8 cellular contexts compared by ENCODE assay signal in genomic region chr1:2229921-2230700, GRCh38. TPM values are rescaled to one million over a fixed set of nuclear protein-coding genes. Genes with fewer than 3 reads are reported as not detected.
A peak's percentile ranks its signal among the peaks of the same experiment; 100 is the strongest.
DNase-seq lines count a peak whose midpoint lies in the region; FAIRE-seq and TF ChIP-seq lines count a peak whose summit lies in the region.

No MANE protein-coding gene starts in this region.

- no peak for TF ChIP-seq CTCF in endodermal cell (conservative IDR thresholded peaks at IDR 0.05)

- H3K36me3 ChIP-seq in SK-N-MC (ENCODE audit: insufficient read depth, low read length) (no peaks in the 10 kb centered on the region), endodermal cell (ENCODE audit: control insufficient read depth, insufficient read depth, low read length) (peaks cover 3% of the 10 kb centered on the region), muscle layer of colon (ENCODE audit: insufficient read depth, low read length) (no peaks in the 10 kb centered on the region)

- H3K4me3 Mint-ChIP-seq in endodermal cell: peak overlapping the region; percentile 93

- H3K4me1 Mint-ChIP-seq in endodermal cell: peaks cover 38% of the 10 kb centered on the region

- FAIRE-seq in H54 (lab: Jason Lieb, UNC): no peak

- no peaks in the 10 kb centered on the region for H3K27me3 Mint-ChIP-seq in endodermal cell (ENCODE audit: insufficient read depth)

- peak; percentile 46 for DNase-seq in GM03348 (ENCODE audit: low spot score)
- no peak for DNase-seq in SK-N-MC (ENCODE audit: low read depth, low spot score)
- peak; percentile 72 for DNase-seq in endodermal cell
- DNase-seq in H54 (ENCODE audit: insufficient read length, low spot score): no peak
- DNase-seq in cerebellar nuclear complex (lab: John Stamatoyannopoulos, UW): no peak
- no peak for DNase-seq in cerebellar cortex (ENCODE audit: low spot score)
- DNase-seq in iPS-NIHi11 (ENCODE audit: low spot score): no peak

- peaks cover 7% of the 10 kb centered on the region for H3K4me1 ChIP-seq in endodermal cell (ENCODE audit: control insufficient read depth, insufficient read depth, low read length)
- H3K4me1 ChIP-seq in muscle layer of colon (ENCODE audit: insufficient read depth, low read length): peaks cover 37% of the 10 kb centered on the region

- no peak for TF ChIP-seq POLR2A in H54 (IDR thresholded peaks at IDR 0.05; ENCODE audit: low read depth, low read length)

- no peaks in the 10 kb centered on the region for H3K9me3 ChIP-seq in SK-N-MC (ENCODE audit: low read depth, low read length)
- H3K9me3 ChIP-seq in endodermal cell (ENCODE audit: control insufficient read depth, low read length): no peaks in the 10 kb centered on the region
- H3K9me3 ChIP-seq in muscle layer of colon (ENCODE audit: low read length): no peaks in the 10 kb centered on the region

- 16 to 41% methylated on average over 9 to 32 of the region's 32 CpGs for WGBS in endodermal cell (ENCODE audit: insufficient coverage in 1 of 2, insufficient read length in 1 of 2), 2 experiments

- H3K27ac ChIP-seq in SK-N-MC: peak overlapping the region; percentile 77
- H3K27ac ChIP-seq in endodermal cell (ENCODE audit: low read depth, low read length): no peak overlapping the region
- peak overlapping the region; percentile 89 for H3K27ac ChIP-seq in muscle layer of colon (ENCODE audit: low read depth, low read length)

- peak overlapping the region; percentile 74 for H3K27ac Mint-ChIP-seq in endodermal cell

- H3K9ac ChIP-seq in SK-N-MC (ENCODE audit: insufficient read length) (peak overlapping the region; percentile 87), endodermal cell (ENCODE audit: extremely low read depth, low read length, poor library complexity, severe bottlenecking) (peak overlapping the region; percentile 76), muscle layer of colon (ENCODE audit: low read length) (peak overlapping the region; percentile 70)

- H3K9me3 Mint-ChIP-seq in endodermal cell: no peaks in the 10 kb centered on the region

- H3K36me3 Mint-ChIP-seq in endodermal cell (ENCODE audit: low read depth): peaks cover 8% of the 10 kb centered on the region

- H3K4me3 ChIP-seq in SK-N-MC: peak overlapping the region; percentile 80
- peak overlapping the region; percentile 91 for H3K4me3 ChIP-seq in endodermal cell (ENCODE audit: low read length)
- peak overlapping the region; percentile 70 to 73 for H3K4me3 ChIP-seq in muscle layer of colon (ENCODE audit: low read depth in 1 of 2, low read length in 2 of 2)

- H3K27me3 ChIP-seq in endodermal cell (ENCODE audit: control insufficient read depth, insufficient read depth, low read length, poor library complexity, severe bottlenecking): no peaks in the 10 kb centered on the region
- no peaks in the 10 kb centered on the region for H3K27me3 ChIP-seq in muscle layer of colon (ENCODE audit: control insufficient read depth in 1 of 2, insufficient read depth in 2 of 2, low read length in 2 of 2)

RNA-seq across cellular contexts. Expression of gene SKI, which starts 2.0 kb away (rescaled TPM):
- 10 to 100 TPM; 65.4 to 79.2 TPM for total RNA-seq in endodermal cell
- 39.9 TPM for polyA plus RNA-seq in endodermal cell (2013, experiment 1 of 2)
- polyA plus RNA-seq in endodermal cell (2013, experiment 2 of 2): 37.7 TPM

RNA-seq across cellular contexts. Expression of gene FAAP20, which starts 35.5 kb away (rescaled TPM):
- 100 to 1,000 TPM; 126 to 154 TPM for total RNA-seq in endodermal cell
- 91.8 TPM for polyA plus RNA-seq in endodermal cell (2013, experiment 1 of 2)
- polyA plus RNA-seq in endodermal cell (2013, experiment 2 of 2): 88.9 TPM

Comparison
In these comparisons a context has a peak if more than half of its experiments do, and no peak if none do; other contexts are left out.
1. DNase-seq: peak in GM03348 (single experiment) and endodermal cell (single experiment); none in SK-N-MC (single experiment), H54 (single experiment), cerebellar nuclear complex (0 of 2), cerebellar cortex (single experiment) and iPS-NIHi11 (single experiment).
2. Peak in every context shown above with its lines, with median percentiles within 50 percentile points of each other: H3K4me3 ChIP-seq and H3K9ac ChIP-seq.